ENCODE assay signal across 8 cellular contexts in genomic region chr19:47446534-47447469, GRCh38. TPM values are rescaled to one million over a fixed set of nuclear protein-coding genes. Genes with fewer than 3 reads are reported as not detected.
A peak's percentile ranks its signal among the peaks of the same experiment; 100 is the strongest.
DNase-seq lines count a peak whose midpoint lies in the region; ATAC-seq and TF ChIP-seq lines count a peak whose summit lies in the region.

No MANE protein-coding gene starts in this region.

- no peaks in the 10 kb centered on the region for H3K36me3 ChIP-seq in PC-3 (ENCODE audit: low read depth, low read length)

- H3K9me3 Mint-ChIP-seq in stimulated activated effector memory CD8-positive, alpha-beta T cell treated with anti-CD3 and anti-CD28 coated beads, Interleukin-12 subunit alpha, Interleukin-12 subunit beta, amount 100 ng/mL, for 72 hours = no peaks in the 10 kb centered on the region

- H3K4me1 Mint-ChIP-seq in stimulated activated effector memory CD8-positive, alpha-beta T cell treated with anti-CD3 and anti-CD28 coated beads, Interleukin-12 subunit alpha, Interleukin-12 subunit beta, amount 100 ng/mL, for 72 hours = peaks cover 55% of the 10 kb centered on the region

- no peaks in the 10 kb centered on the region for H3K36me3 Mint-ChIP-seq in stimulated activated effector memory CD8-positive, alpha-beta T cell treated with anti-CD3 and anti-CD28 coated beads, Interleukin-12 subunit alpha, Interleukin-12 subunit beta, amount 100 ng/mL, for 72 hours

- peak overlapping the region; percentile 39 for H3K4me2 ChIP-seq in PC-3 (ENCODE audit: low read length)

- H2AFZ ChIP-seq in PC-3 (ENCODE audit: low read length) = no peak overlapping the region

- no peaks in the 10 kb centered on the region for H4K20me1 ChIP-seq in PC-3 (ENCODE audit: low read length)

- DNase-seq in NCI-H1436 (lab: John Stamatoyannopoulos, UW) = peak; percentile 56
- DNase-seq in NCI-H1436 treated with DMSO at 0.1 percent for 48 hours (lab: John Stamatoyannopoulos, UW) = no peak
- peak; percentile 16 for DNase-seq in PC-3
- peak; percentile 74 for DNase-seq in epithelial cell of esophagus (ENCODE audit: low read depth)
- DNase-seq in stimulated activated effector memory CD8-positive, alpha-beta T cell treated with anti-CD3 and anti-CD28 coated beads, Interleukin-12 subunit alpha, Interleukin-12 subunit beta, amount 100 ng/mL, for 72 hours (ENCODE audit: low spot score in 2 of 2) = no peak

- H3K9me3 ChIP-seq in PC-3 (ENCODE audit: low read length) = no peaks in the 10 kb centered on the region

- POLR2A ChIA-PET in PC-3 (lab: Charles Lee; ENCODE audit: unreplicated experiment) = no interaction called here

- intact Hi-C loops in PC-3 (cut with micrococcal nuclease) = no loop called here

- H3K4me3 ChIP-seq in PC-3 (ENCODE audit: low read length) = no peak overlapping the region
- no peak overlapping the region for H3K4me3 ChIP-seq in epithelial cell of esophagus (ENCODE audit: low read length)

- CTCF ChIA-PET in PC-3 (lab: Charles Lee) = interaction anchor here (0.5 kb wide), 1 partner anchor 260 kb away, joined by 3 read pairs; no protein-coding TSS in a partner anchor

- peaks cover 19% of the 10 kb centered on the region for H3K27me3 ChIP-seq in PC-3 (ENCODE audit: low read length)

- ATAC-seq in PC-3 (no peak), GM18909 (IDR thresholded peaks at IDR 0.05; ENCODE audit: poor library complexity, unreplicated experiment) (no peak), HG02852 (IDR thresholded peaks at IDR 0.05; ENCODE audit: unreplicated experiment) (no peak), GM21737 (IDR thresholded peaks at IDR 0.05; ENCODE audit: unreplicated experiment) (no peak)
- ATAC-seq in stimulated activated effector memory CD8-positive, alpha-beta T cell treated with anti-CD3 and anti-CD28 coated beads, Interleukin-12 subunit alpha, Interleukin-12 subunit beta, amount 100 ng/mL, for 72 hours = no peak

- no peaks in the 10 kb centered on the region for H3K4me1 ChIP-seq in PC-3 (ENCODE audit: insufficient read depth, low read length)

- no peak overlapping the region for H3K27ac Mint-ChIP-seq in stimulated activated effector memory CD8-positive, alpha-beta T cell treated with anti-CD3 and anti-CD28 coated beads, Interleukin-12 subunit alpha, Interleukin-12 subunit beta, amount 100 ng/mL, for 72 hours

- no peaks in the 10 kb centered on the region for H3K9me2 ChIP-seq in PC-3 (replicated peaks; ENCODE audit: low read length)

- no TSS peak for BruUV-seq in PC-3 (replicated peaks; lab: Mats Ljungman, UMichigan)

- no peak overlapping the region for H3K27ac ChIP-seq in PC-3 (ENCODE audit: low read length)

- H3K79me2 ChIP-seq in PC-3 (ENCODE audit: low read length) = no peaks in the 10 kb centered on the region

- no peak for TF ChIP-seq CTCF in PC-3 (conservative IDR thresholded peaks at IDR 0.05; ENCODE audit: low read depth, low read length)
- no peak for TF ChIP-seq CTCF in epithelial cell of esophagus (IDR thresholded peaks at IDR 0.05; ENCODE audit: insufficient read depth, low read depth, low read length, missing control alignments)

- H3F3A ChIP-seq in PC-3 (ENCODE audit: low read length, unreplicated experiment) = no peaks in the 10 kb centered on the region

- H3K9ac ChIP-seq in PC-3 (ENCODE audit: low read length) = no peak overlapping the region

- peak overlapping the region; percentile 66 for H3K4me3 Mint-ChIP-seq in stimulated activated effector memory CD8-positive, alpha-beta T cell treated with anti-CD3 and anti-CD28 coated beads, Interleukin-12 subunit alpha, Interleukin-12 subunit beta, amount 100 ng/mL, for 72 hours

RNA-seq across cellular contexts. Expression of gene SLC8A2, which starts 24.9 kb away (rescaled TPM):
- total RNA-seq in PC-3 (2014; rRNA removed) = 0.33 TPM in 1 of 2 replicates, not detected in the other

RNA-seq across cellular contexts. Expression of gene MEIS3, which starts 27.5 kb away (rescaled TPM):
- total RNA-seq in PC-3 (2014; rRNA removed) = 0.75 and 1.3 TPM in 2 replicates

RNA-seq across cellular contexts. Expression of gene KPTN, which starts 37.2 kb away (rescaled TPM):
- total RNA-seq in PC-3 (2014; rRNA removed) = 8.0 and 18.3 TPM in 2 replicates

Comparison
In these comparisons a context has a peak if more than half of its experiments do, and no peak if none do; other contexts are left out.
1. DNase-seq: peak in NCI-H1436 (single experiment), PC-3 (single experiment) and epithelial cell of esophagus (single experiment); none in NCI-H1436 treated with DMSO at 0.1 percent for 48 hours (single experiment) and stimulated activated effector memory CD8-positive, alpha-beta T cell treated with anti-CD3 and anti-CD28 coated beads, Interleukin-12 subunit alpha, Interleukin-12 subunit beta, amount 100 ng/mL, for 72 hours (0 of 2).